ENCODE assay signal across 17 cellular contexts in genomic region chr18:55839350-55839749, GRCh38.
DNase-seq lines count a peak whose midpoint lies in the region; TF ChIP-seq lines count a peak whose summit lies in the region.
"Had no signal": no experiment of that assay in that cellular context is flagged by ENCODE, and none has a peak within 500 bp of the region (broad histone marks: within the 10 kb centered on the region; RNA-seq: fewer than 3 reads in every experiment).

No MANE protein-coding gene starts in this region.

- no peak for TF ChIP-seq CTCF in epithelial cell of esophagus (IDR thresholded peaks at IDR 0.05; ENCODE audit: insufficient read depth, low read depth, low read length, missing control alignments)

- DNase-seq in AG20443 (ENCODE audit: low spot score) (peak; percentile 43), MV-4-11 (lab: John Stamatoyannopoulos, UW) (peak; percentile 97), epithelial cell of esophagus (ENCODE audit: low read depth) (peak; percentile 36), myocyte (ENCODE audit: low read depth) (peak; percentile 72), posterior cingulate gyrus (no peak), inferior parietal cortex (ENCODE audit: extremely low spot score) (no peak), midbrain (lab: John Stamatoyannopoulos, UW) (no peak), 8988T (no peak)
- DNase-seq: activated CD4-positive, alpha-beta T cell treated with anti-CD3 and anti-CD28 coated beads, Interleukin-2, amount 10 ng/mL, durations not matched to agents 24 days and 14 days; endodermal cell; hypothalamus; NCI-H1436 treated with DMSO at 0.1 percent for 48 hours; NCI-H510A; occipital lobe; stimulated activated CD4-positive, alpha-beta T cell treated with anti-CD3 and anti-CD28 coated beads, Interleukin-15, amount 100 ng/mL, for 24 hours; tibial artery had no signal

- intact Hi-C loops in posterior cingulate gyrus (cut with DNase I) = no loop called here

- H3K4me3 ChIP-seq in epithelial cell of esophagus (ENCODE audit: low read length) = no peak overlapping the region
- H3K4me3 ChIP-seq: K562, tibial artery had no signal

Comparison
In these comparisons a context has a peak if more than half of its experiments do, and no peak if none do; other contexts are left out.
1. DNase-seq: peak in AG20443 (single experiment), MV-4-11 (single experiment), epithelial cell of esophagus (single experiment) and myocyte (single experiment); none in posterior cingulate gyrus (0 of 10), inferior parietal cortex (single experiment), midbrain (single experiment) and 8988T (single experiment).